Comparison of ENCODE assay signal across 8 cellular contexts in genomic region chr1:50978852-50979781, GRCh38. TPM values are rescaled to one million over a fixed set of nuclear protein-coding genes. Genes with fewer than 3 reads are reported as not detected.
DNase-seq lines count a peak whose midpoint lies in the region; ATAC-seq lines count a peak whose summit lies in the region.

No MANE protein-coding gene starts in this region.

- no peak overlapping the region for H3K9ac ChIP-seq in HUES6 (ENCODE audit: low read length)

- peaks cover 98% of the 10 kb centered on the region for H3K27me3 ChIP-seq in HUES6 (ENCODE audit: control insufficient read depth, insufficient read depth, low read length)

- H3K36me3 ChIP-seq in HUES6 (ENCODE audit: control insufficient read depth, insufficient read depth, low read length) = no peaks in the 10 kb centered on the region

- peak; percentile 33 for ATAC-seq in effector memory CD8-positive, alpha-beta T cell (replicated peaks)
- peak; percentile 45 to 72 for ATAC-seq in naive thymus-derived CD8-positive, alpha-beta T cell
- no peak for ATAC-seq in HG02588 (IDR thresholded peaks at IDR 0.05; ENCODE audit: unreplicated experiment)

- no peaks in the 10 kb centered on the region for H3K27me3 Mint-ChIP-seq in effector memory CD8-positive, alpha-beta T cell
- peaks cover 14 to 27% (median 18%) of the 10 kb centered on the region in 5 donors for H3K27me3 Mint-ChIP-seq in naive thymus-derived CD8-positive, alpha-beta T cell

- H3K9me3 Mint-ChIP-seq in effector memory CD8-positive, alpha-beta T cell = no peaks in the 10 kb centered on the region
- H3K9me3 Mint-ChIP-seq in naive thymus-derived CD8-positive, alpha-beta T cell = no peaks in the 10 kb centered on the region

- peak overlapping the region; percentile 90 for H3K4me3 ChIP-seq in HUES6 (ENCODE audit: low read depth, low read length)

- DNase-seq in COLO668 (lab: John Stamatoyannopoulos, UW; ENCODE audit: unreplicated experiment) (peak; percentile 88), SHP77 (lab: John Stamatoyannopoulos, UW) (peak; percentile 57 to 72), MV-4-11 (lab: John Stamatoyannopoulos, UW) (no peak), activated gamma-delta T cell (lab: John Stamatoyannopoulos, UW) (no peak)
- no peak for DNase-seq in effector memory CD8-positive, alpha-beta T cell
- peak in 2 of 10 donors; percentile 9 to 21 for DNase-seq in naive thymus-derived CD8-positive, alpha-beta T cell

- H3K4me1 ChIP-seq in HUES6 (ENCODE audit: control insufficient read depth, insufficient read depth, low read length) = peaks cover 18% of the 10 kb centered on the region

- H3K27ac Mint-ChIP-seq in effector memory CD8-positive, alpha-beta T cell = peak overlapping the region; percentile 83 to 88
- peak overlapping the region; percentile 4 to 90 (median 58) for H3K27ac Mint-ChIP-seq in naive thymus-derived CD8-positive, alpha-beta T cell

- peak overlapping the region; percentile 87 to 89 for H3K4me3 Mint-ChIP-seq in effector memory CD8-positive, alpha-beta T cell
- H3K4me3 Mint-ChIP-seq in naive thymus-derived CD8-positive, alpha-beta T cell = peak overlapping the region; percentile 77 to 92 (median 86)

- no peak overlapping the region for H3K27ac ChIP-seq in HUES6 (ENCODE audit: low read depth, low read length)

- POLR2A ChIA-PET in naive thymus-derived CD8-positive, alpha-beta T cell (lab: Charles Lee) = interaction anchor here (1.3 to 4.1 kb wide), 2 partner anchors 10 to 19 kb away, joined by 5 to 30 read pairs; partner anchors contain the start of genes CDKN2C and FAF1

- peaks cover 14 to 17% of the 10 kb centered on the region in 2 donors for H3K4me1 Mint-ChIP-seq in effector memory CD8-positive, alpha-beta T cell (ENCODE audit: low read depth in 2 of 2)
- peaks cover 10 to 23% (median 18%) of the 10 kb centered on the region in 4 donors for H3K4me1 Mint-ChIP-seq in naive thymus-derived CD8-positive, alpha-beta T cell

- peaks cover under 1% of the 10 kb centered on the region for H3K36me3 Mint-ChIP-seq in effector memory CD8-positive, alpha-beta T cell (ENCODE audit: insufficient read depth)
- H3K36me3 Mint-ChIP-seq in naive thymus-derived CD8-positive, alpha-beta T cell = no peaks in the 10 kb centered on the region

- no peaks in the 10 kb centered on the region for H3K9me3 ChIP-seq in HUES6 (ENCODE audit: control insufficient read depth, insufficient read depth, low read depth, low read length)

RNA-seq across cellular contexts. Expression of gene CDKN2C, which starts 9.1 kb away (rescaled TPM):
- total RNA-seq in naive thymus-derived CD8-positive, alpha-beta T cell = 1 to 10 TPM; 4.0 to 4.7 TPM
- 1 to 10 TPM; 3.9 to 6.6 (median 6.0) TPM for polyA plus RNA-seq in naive thymus-derived CD8-positive, alpha-beta T cell

RNA-seq across cellular contexts. Expression of gene FAF1, which starts 19.1 kb away (rescaled TPM):
- total RNA-seq in naive thymus-derived CD8-positive, alpha-beta T cell = 10 to 100 TPM; 46.2 to 48.2 TPM
- polyA plus RNA-seq in naive thymus-derived CD8-positive, alpha-beta T cell = 10 to 100 TPM; 46.8 to 64.5 (median 59.5) TPM

Comparison
In these comparisons a context has a peak if more than half of its experiments do, and no peak if none do; other contexts are left out.
1. DNase-seq: peak in COLO668 (single experiment) and SHP77 (2 of 2); none in effector memory CD8-positive, alpha-beta T cell (0 of 3), MV-4-11 (single experiment) and activated gamma-delta T cell (single experiment).